In genomic region chr21:33858672-33859372, GRCh38 we compare ENCODE assay signal across 1 cellular context.
TF ChIP-seq lines count a peak whose summit lies in the region.

No MANE protein-coding gene starts in this region.

TF ChIP-seq in HepG2, 621 proteins besides CTCF, POLR2A, EP300 and RAD21 (continued from another document):
- TF ChIP-seq TERF1 (CRISPR knock-in tag; IDR thresholded peaks at IDR 0.05) (no peak), HNF1B (CRISPR knock-in tag; IDR thresholded peaks at IDR 0.05) (no peak), ZNF513 (CRISPR knock-in tag; conservative IDR thresholded peaks at IDR 0.05) (no peak), KDM1A (CRISPR knock-in tag; IDR thresholded peaks at IDR 0.05) (no peak)
TF ChIP-seq in HepG2: peak in this region for 0.
